In genomic region chr14:63726499-63726898, GRCh38 we compare ENCODE assay signal across 8 cellular contexts. TPM values are rescaled to one million over a fixed set of nuclear protein-coding genes. Genes with fewer than 3 reads are reported as not detected.
DNase-seq lines count a peak whose midpoint lies in the region; ATAC-seq, FAIRE-seq and TF ChIP-seq lines count a peak whose summit lies in the region.

No MANE protein-coding gene starts in this region.

- POLR2A ChIA-PET in GM12878 (lab: Charles Lee), result interaction anchor here (0.5 to 6.6 kb wide), 10 partner anchors 11 to 781 kb away, joined by 3 to 81 read pairs (median 5); partner anchors contain the start of gene WDR89

- H3K4me1 Mint-ChIP-seq in stimulated activated naive CD8-positive, alpha-beta T cell treated with anti-CD3 and anti-CD28 coated beads, Interleukin-15, Interleukin-2, amounts not matched to agents 100 ng/mL and 50 ng/mL, for 24 hours (ENCODE audit: low read depth), result peaks cover 38% of the 10 kb centered on the region
- peaks cover 18% of the 10 kb centered on the region for H3K4me1 Mint-ChIP-seq in mesothelial cell of epicardium

- H3K9ac ChIP-seq in GM12878 (ENCODE audit: control insufficient read depth, insufficient read depth, low read length), result peak overlapping the region; percentile 87

- H2AFZ ChIP-seq in GM12878 (ENCODE audit: control insufficient read depth, low read depth, low read length), result peak overlapping the region; percentile 58

- TSS peak; percentile 73 for BruUV-seq in GM12878 (replicated peaks; lab: Mats Ljungman, UMichigan)

- no peaks in the 10 kb centered on the region; the same call in 2 of the 3 replicates for H3K9me3 ChIP-seq in GM12878 (replicated peaks; ENCODE audit: control insufficient read depth, insufficient read depth, low read length)

- SMC1A ChIA-PET in GM12878 (lab: Charles Lee; ENCODE audit: uncharacterized antibody, unreplicated experiment), result interaction anchor here (0.7 to 8.1 kb wide), 25 partner anchors 8 to 273 kb away, joined by 3 to 99 read pairs (median 7); partner anchors contain the start of gene WDR89

- peaks cover 10% of the 10 kb centered on the region for H3K36me3 Mint-ChIP-seq in stimulated activated naive CD8-positive, alpha-beta T cell treated with anti-CD3 and anti-CD28 coated beads, Interleukin-15, Interleukin-2, amounts not matched to agents 100 ng/mL and 50 ng/mL, for 24 hours (ENCODE audit: low read depth)
- peaks cover 1% of the 10 kb centered on the region for H3K36me3 Mint-ChIP-seq in mesothelial cell of epicardium

- WGBS in GM12878 (ENCODE audit: insufficient coverage, insufficient replicate concordance, low lambda C conversion rate, missing lambda C conversion rate), result under 1% methylated on average over 5 of the region's 5 CpGs

- RAD21 ChIA-PET in GM12878 (lab: Charles Lee; ENCODE audit: unreplicated experiment), result interaction anchor here (0.6 to 8.1 kb wide), 18 partner anchors 11 to 337 kb away, joined by 3 to 89 read pairs (median 7); partner anchors contain the start of genes PPP2R5E and WDR89

- no peak for FAIRE-seq in GM12878 (lab: Jason Lieb, UNC)

- TF ChIP-seq EP300 in GM12878 (IDR thresholded peaks at IDR 0.05; ENCODE audit: borderline replicate concordance in 1 of 2, control insufficient read depth in 1 of 2, low read depth in 2 of 2, low read length in 2 of 2), result no peak

- DNase-seq in stimulated activated naive CD8-positive, alpha-beta T cell treated with anti-CD3 and anti-CD28 coated beads, Interleukin-15, Interleukin-2, amounts not matched to agents 100 U/mL and 50 U/mL, for 24 hours, result no peak
- DNase-seq in GM12878 (ENCODE audit: low read depth, low spot score) (no peak), mesothelial cell of epicardium (ENCODE audit: low spot score in 2 of 2, unreplicated experiment in 2 of 2) (no peak), 8988T (no peak)

- no peak for TF ChIP-seq POLR2A in GM12878 (IDR thresholded peaks at IDR 0.05; ENCODE audit: low read depth, low read length)

- TF ChIP-seq RAD21 in GM12878 (IDR thresholded peaks at IDR 0.05; ENCODE audit: insufficient read depth, low read depth, low read length), result no peak

- ATAC-seq in stimulated activated naive CD8-positive, alpha-beta T cell treated with anti-CD3 and anti-CD28 coated beads, Interleukin-15, Interleukin-2, amounts not matched to agents 100 U/mL and 50 U/mL, for 24 hours, result no peak
- ATAC-seq in GM12878 (no peak), GM21528 (IDR thresholded peaks at IDR 0.05; ENCODE audit: low FRiP score, unreplicated experiment) (no peak), HG02973 (IDR thresholded peaks at IDR 0.05; ENCODE audit: unreplicated experiment) (no peak), GM21526 (IDR thresholded peaks at IDR 0.05; ENCODE audit: low FRiP score, unreplicated experiment) (no peak)

- H3K9me3 Mint-ChIP-seq in stimulated activated naive CD8-positive, alpha-beta T cell treated with anti-CD3 and anti-CD28 coated beads, Interleukin-15, Interleukin-2, amounts not matched to agents 100 ng/mL and 50 ng/mL, for 24 hours, result no peaks in the 10 kb centered on the region
- peaks cover 2% of the 10 kb centered on the region for H3K9me3 Mint-ChIP-seq in mesothelial cell of epicardium

- no peaks in the 10 kb centered on the region for H4K20me1 ChIP-seq in GM12878 (ENCODE audit: control insufficient read depth, insufficient read depth)

- no peaks in the 10 kb centered on the region for H3K27me3 Mint-ChIP-seq in stimulated activated naive CD8-positive, alpha-beta T cell treated with anti-CD3 and anti-CD28 coated beads, Interleukin-15, Interleukin-2, amounts not matched to agents 100 ng/mL and 50 ng/mL, for 24 hours
- peaks cover 4% of the 10 kb centered on the region for H3K27me3 Mint-ChIP-seq in mesothelial cell of epicardium (ENCODE audit: low read depth)

- no peaks in the 10 kb centered on the region for H3K36me3 ChIP-seq in GM12878 (ENCODE audit: control insufficient read depth in 2 of 2, insufficient read depth in 2 of 2, low read length in 1 of 2)

- peak overlapping the region; percentile 91 for H3K4me3 ChIP-seq in GM12878

- intact Hi-C loops in GM12878 (cut with micrococcal nuclease; ENCODE audit: unreplicated experiment), result loop anchor here (2.0 to 10.0 kb wide), 3 partner anchors 86 to 339 kb away; partner anchors contain the start of gene WDR89

- peak overlapping the region; percentile 82 for H3K4me2 ChIP-seq in GM12878 (ENCODE audit: control insufficient read depth, insufficient read depth)

- H3K4me3 Mint-ChIP-seq in stimulated activated naive CD8-positive, alpha-beta T cell treated with anti-CD3 and anti-CD28 coated beads, Interleukin-15, Interleukin-2, amounts not matched to agents 100 ng/mL and 50 ng/mL, for 24 hours, result peak overlapping the region; percentile 99
- peak overlapping the region; percentile 99 for H3K4me3 Mint-ChIP-seq in mesothelial cell of epicardium

- TF ChIP-seq CTCF in GM12878 (IDR thresholded peaks at IDR 0.05 in 2 of 3, conservative IDR thresholded peaks at IDR 0.05 in 1 of 3; ENCODE audit: control insufficient read depth in 2 of 3, extremely low read depth in 1 of 3, insufficient read depth in 1 of 3, low read depth in 3 of 3, low read length in 3 of 3) (no peak), mesothelial cell of epicardium (IDR thresholded peaks at IDR 0.05; ENCODE audit: unreplicated experiment) (no peak)

- peak overlapping the region; percentile 60 for H3K27ac Mint-ChIP-seq in stimulated activated naive CD8-positive, alpha-beta T cell treated with anti-CD3 and anti-CD28 coated beads, Interleukin-15, Interleukin-2, amounts not matched to agents 100 ng/mL and 50 ng/mL, for 24 hours
- H3K27ac Mint-ChIP-seq in mesothelial cell of epicardium, result peak overlapping the region; percentile 96

- H3K27me3 ChIP-seq in GM12878 (replicated peaks in 1 of 2; ENCODE audit: control insufficient read depth in 2 of 2, insufficient read depth in 2 of 2, low read length in 1 of 2), result no peaks in the 10 kb centered on the region

- peaks cover 55% of the 10 kb centered on the region for H3K79me2 ChIP-seq in GM12878 (ENCODE audit: control insufficient read depth, insufficient read depth, low read length)

- CTCF ChIA-PET in GM12878 (lab: Yijun Ruan, JAX), result interaction anchor here (1.0 to 6.9 kb wide), 15 partner anchors 9 to 182 kb away, joined by 3 to 76 read pairs (median 7); partner anchors contain the start of genes SYNE2 and WDR89

- peak overlapping the region; percentile 60 for H3K27ac ChIP-seq in GM12878 (ENCODE audit: control insufficient read depth, insufficient read depth)

- peaks cover 3% of the 10 kb centered on the region; the same call in 1 of the 2 replicates for H3K4me1 ChIP-seq in GM12878 (ENCODE audit: control insufficient read depth, insufficient read depth, low read length)

- in situ Hi-C loops in GM12878 (cut with MboI), result no loop called here

TF ChIP-seq in GM12878, 131 proteins besides CTCF, POLR2A, EP300 and RAD21:
- TF ChIP-seq HDAC6 (IDR thresholded peaks at IDR 0.05; ENCODE audit: unreplicated experiment), result no peak
- peak; percentile 84 for TF ChIP-seq ZBTB40 (IDR thresholded peaks at IDR 0.05; ENCODE audit: borderline replicate concordance)

RNA-seq across cellular contexts. Expression of gene SGPP1, which starts 1.4 kb away (rescaled TPM):
- total RNA-seq in GM12878 (2013; cell fraction: nucleolus; rRNA removed), result 48.4 and 48.5 TPM in 2 replicates
- total RNA-seq in GM12878 (2014; rRNA removed) (37.7 and 45.0 TPM in 2 replicates), GM12878 (2014; rRNA removed; fragmentation: Illumina TruSeq; extraction: Trizol) (25.8 and 28.4 TPM in 2 replicates), GM12878 (2021) (25.8 and 27.5 TPM in 2 replicates), mesothelial cell of epicardium (14.6 to 15.8 TPM (median 15.5 TPM) in 3 replicates)
- 6.7 TPM for polyA plus RNA-seq in GM12878 (2011; ENCODE audit: low read depth)
- polyA plus RNA-seq in GM12878 (2011; rRNA removed) (26.5 and 35.4 TPM in 2 replicates), GM12878 (2014; fragmentation: Illumina TruSeq; extraction: Trizol) (25.2 and 36.7 TPM in 2 replicates), GM12878 (2014; fragmentation: Nextera tagmentation; extraction: Ambion mirVana) (10 to 100 TPM in 1 of 2 experiments, 1 to 10 TPM in 1; 8.8 to 17.1 TPM), GM12878 (2014; rRNA removed) (18.5 and 21.2 TPM in 2 replicates), GM12878 (2016; fragmentation: Nextera tagmentation; extraction: Ambion mirVana) (10 to 100 TPM in 1 of 2 experiments, 1 to 10 TPM in 1; 3.5 to 34.4 TPM)
- polyA plus RNA-seq in GM12878 (2011; cell fraction: cytosol; rRNA removed), result 11.2 and 13.2 TPM in 2 replicates
- polyA plus RNA-seq in GM12878 (2011; cell fraction: nucleus; rRNA removed), result 9.9 and 11.4 TPM in 2 replicates
- polyA plus RNA-seq in GM12878 (2012), result 17.1 and 18.3 TPM in 2 replicates
- 10.2 and 12.0 TPM in 2 replicates for polyA minus RNA-seq in GM12878 (2011; rRNA and poly(A)+ RNA removed)
- 6.1 and 7.0 TPM in 2 replicates for polyA minus RNA-seq in GM12878 (2011; cell fraction: cytosol; rRNA and poly(A)+ RNA removed)
- polyA minus RNA-seq in GM12878 (2011; cell fraction: nucleus; rRNA and poly(A)+ RNA removed), result 8.8 and 17.2 TPM in 2 replicates
